ENCODE assay signal across 8 cellular contexts in the genomic region with DNA sequence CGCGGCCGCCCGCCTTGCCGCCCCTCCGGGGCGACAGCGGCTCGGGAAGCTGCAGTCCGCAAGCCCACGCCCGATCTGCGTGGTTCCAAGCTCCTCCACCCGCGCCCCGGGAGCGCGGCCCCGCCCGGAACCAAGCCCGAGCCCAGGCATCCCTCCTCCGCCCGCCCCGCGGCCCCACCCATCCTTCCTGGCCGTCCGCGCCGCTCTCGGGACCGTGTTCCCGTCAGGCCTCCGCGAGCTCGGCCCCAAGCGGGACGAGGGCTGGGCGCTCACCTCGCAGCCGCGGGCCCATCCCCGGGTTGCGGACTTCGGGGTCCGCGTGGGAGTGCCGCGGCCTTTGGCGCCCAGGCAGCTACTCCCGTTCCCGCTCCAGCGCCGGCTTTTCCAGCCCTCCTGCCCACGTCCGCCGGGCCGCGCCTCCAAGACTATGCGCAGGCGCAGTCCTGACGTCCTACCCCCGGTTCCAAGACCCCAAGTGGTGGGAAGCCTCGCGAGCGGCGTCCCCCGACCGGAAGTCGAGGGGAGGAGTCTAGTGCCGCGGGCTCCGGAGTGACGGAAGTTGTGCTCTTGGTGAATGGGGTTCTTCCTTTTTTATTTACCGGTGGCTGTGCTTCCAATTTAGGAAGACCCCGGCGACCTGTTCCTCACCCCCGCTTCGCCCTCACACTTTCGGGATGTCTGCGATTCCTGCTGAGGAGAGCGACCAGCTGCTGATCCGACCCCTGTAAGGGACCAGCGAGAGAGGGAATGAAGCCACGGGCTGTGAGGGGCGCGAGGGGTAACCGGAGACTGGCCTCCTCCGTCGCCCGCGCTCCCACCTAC. TPM values are rescaled to one million over a fixed set of nuclear protein-coding genes. Genes with fewer than 3 reads are reported as not detected.
DNase-seq lines count a peak whose midpoint lies in the region; ATAC-seq and TF ChIP-seq lines count a peak whose summit lies in the region.

A gene (plus strand): TSS at position 555 of the 822 bp plus-strand sequence. CDS start 120 bp downstream, at position 675.
A gene with protein sequence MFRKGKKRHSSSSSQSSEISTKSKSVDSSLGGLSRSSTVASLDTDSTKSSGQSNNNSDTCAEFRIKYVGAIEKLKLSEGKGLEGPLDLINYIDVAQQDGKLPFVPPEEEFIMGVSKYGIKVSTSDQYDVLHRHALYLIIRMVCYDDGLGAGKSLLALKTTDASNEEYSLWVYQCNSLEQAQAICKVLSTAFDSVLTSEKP (minus strand): TSS at position 429 of the 822 bp plus-strand sequence. CDS start 4,831 bp downstream, outside the sequence.

- peak within 1 kb of the TSS in 2 of 4 donors; percentile 95 to 96 for H3K4me3 Mint-ChIP-seq in IgD-negative memory B cell

- no peaks in the 10 kb centered on the region for H3K27me3 Mint-ChIP-seq in IgD-negative memory B cell

- peak within 1 kb of the TSS; percentile 98 for H3K4me3 ChIP-seq in epithelial cell of esophagus (ENCODE audit: low read length)
- peak within 1 kb of the TSS; percentile 60 for H3K4me3 ChIP-seq in mucosa of descending colon

- H3K4me1 ChIP-seq in mucosa of descending colon (ENCODE audit: low read depth), result peaks cover 9% of the 10 kb centered on the region

- peaks cover 10 to 23% (median 15%) of the 10 kb centered on the region in 3 donors for H3K4me1 Mint-ChIP-seq in IgD-negative memory B cell

- intact Hi-C loops in mucosa of descending colon (cut with DNase I, micrococcal nuclease), result no loop called here

- no peaks in the 10 kb centered on the region for H3K9me3 Mint-ChIP-seq in IgD-negative memory B cell

- TF ChIP-seq CTCF in epithelial cell of esophagus (IDR thresholded peaks at IDR 0.05; ENCODE audit: insufficient read depth, low read depth, low read length, missing control alignments) (no peak), mucosa of descending colon (IDR thresholded peaks at IDR 0.05) (no peak)

- ATAC-seq in GM21529 (IDR thresholded peaks at IDR 0.05; ENCODE audit: unreplicated experiment), result peak; percentile 84
- ATAC-seq in mucosa of descending colon, result peak; percentile 95

- no peaks in the 10 kb centered on the region for H3K36me3 ChIP-seq in mucosa of descending colon (ENCODE audit: low read depth)

- H3K9me3 ChIP-seq in mucosa of descending colon, result no peaks in the 10 kb centered on the region

- H3K36me3 Mint-ChIP-seq in IgD-negative memory B cell, result peaks cover 2% of the 10 kb centered on the region

- peak within 1 kb of the TSS in 2 of 3 donors; percentile 94 to 96 for H3K27ac Mint-ChIP-seq in IgD-negative memory B cell

- DNase-seq in DMS 273 treated with DMSO at 0.1 percent for 48 hours (lab: John Stamatoyannopoulos, UW), result peak; percentile 95
- peak; percentile 42 for DNase-seq in OCI-M2 (lab: John Stamatoyannopoulos, UW; ENCODE audit: unreplicated experiment)
- DNase-seq in activated T-cell treated with anti-CD3 and anti-CD28 coated beads for 4 hours, result peak; percentile 95
- peak; percentile 98 for DNase-seq in epithelial cell of esophagus (ENCODE audit: low read depth)
- peak; percentile 96 to 98 (median 98) for DNase-seq in mucosa of descending colon
- DNase-seq in stimulated activated CD8-positive, alpha-beta memory T cell treated with anti-CD3 and anti-CD28 coated beads, Interleukin-4, amount 100 ng/mL, for 24 hours (ENCODE audit: low read depth), result peak; percentile 97

RNA-seq across cellular contexts. Expression of the first gene that starts in this region (rescaled TPM):
- 21.9 TPM for polyA plus RNA-seq in IgD-negative memory B cell
- total RNA-seq in mucosa of descending colon, result 10 to 100 TPM; 20.0 to 26.2 (median 20.9) TPM

RNA-seq across cellular contexts. Expression of the second gene that starts in this region (rescaled TPM):
- 122 TPM for polyA plus RNA-seq in IgD-negative memory B cell
- 10 to 100 TPM; 34.7 to 78.3 (median 41.0) TPM for total RNA-seq in mucosa of descending colon

Comparison
In these comparisons a context has a peak if more than half of its experiments do, and no peak if none do; other contexts are left out.
1. Peak in every context shown above with its lines: DNase-seq, ATAC-seq and H3K4me3 ChIP-seq.
2. DNase-seq: peak in every context shown above with its lines; median percentile 98 in epithelial cell of esophagus; 98 in mucosa of descending colon; 97 in stimulated activated CD8-positive, alpha-beta memory T cell treated with anti-CD3 and anti-CD28 coated beads, Interleukin-4, amount 100 ng/mL, for 24 hours; 95 in DMS 273 treated with DMSO at 0.1 percent for 48 hours; 95 in activated T-cell treated with anti-CD3 and anti-CD28 coated beads for 4 hours; 42 in OCI-M2.